Comparison of ENCODE assay signal across 16 cellular contexts in genomic region chr9:89915187-89915586, GRCh38.
A peak's percentile ranks its signal among the peaks of the same experiment; 100 is the strongest.
DNase-seq lines count a peak whose midpoint lies in the region; ATAC-seq and TF ChIP-seq lines count a peak whose summit lies in the region.
"Had no signal": no experiment of that assay in that cellular context is flagged by ENCODE, and none has a peak within 500 bp of the region (broad histone marks: within the 10 kb centered on the region; RNA-seq: fewer than 3 reads in every experiment).

No MANE protein-coding gene starts in this region.

- no peak overlapping the region for H3K27ac Mint-ChIP-seq in activated CD8-positive, alpha-beta memory T cell treated with anti-CD3 and anti-CD28 coated beads, Interleukin-2, amount 10 ng/mL, durations not matched to agents 7 days and 5 days
- H3K27ac Mint-ChIP-seq in central memory CD8-positive, alpha-beta T cell (ENCODE audit: low read depth): peak overlapping the region; percentile 23
- H3K27ac Mint-ChIP-seq in stimulated activated memory B cell treated with anti-CD40 and anti-IgM and Interleukin-4, amounts not matched to agents 10 μg/mL and 1 μg/mL and 100 μg/mL, for 72 hours: no peak overlapping the region
- H3K27ac Mint-ChIP-seq: CD4-positive, CD25-positive, alpha-beta regulatory T cell; HFFc6 had no signal

- DNase-seq in activated CD8-positive, alpha-beta memory T cell treated with anti-CD3 and anti-CD28 coated beads, Interleukin-2, amount 50 U/mL, for 48 hours: peak; percentile 41
- DNase-seq in activated CD8-positive, alpha-beta memory T cell treated with anti-CD3 and anti-CD28 coated beads, Interleukin-2, amount 10 ng/mL, durations not matched to agents 7 days and 5 days: no peak
- peak; percentile 7 for DNase-seq in GM12865 (ENCODE audit: low read depth)
- DNase-seq in central memory CD8-positive, alpha-beta T cell (ENCODE audit: low spot score in 2 of 2): no peak
- no peak for DNase-seq in occipital lobe (lab: John Stamatoyannopoulos, UW)
- DNase-seq in mammary epithelial cell: no peak
- no peak for DNase-seq in NCI-H2107 (lab: John Stamatoyannopoulos, UW)
- DNase-seq: ACHN; CD4-positive, CD25-positive, alpha-beta regulatory T cell; DMS53; GF-D8; HCEC 1CT; HFFc6 had no signal

- no peaks in the 10 kb centered on the region for H3K36me3 Mint-ChIP-seq in activated CD8-positive, alpha-beta memory T cell treated with anti-CD3 and anti-CD28 coated beads, Interleukin-2, amount 10 ng/mL, durations not matched to agents 7 days and 5 days
- no peaks in the 10 kb centered on the region for H3K36me3 Mint-ChIP-seq in central memory CD8-positive, alpha-beta T cell (ENCODE audit: insufficient read depth)
- H3K36me3 Mint-ChIP-seq in stimulated activated memory B cell treated with anti-CD40 and anti-IgM and Interleukin-4, amounts not matched to agents 10 μg/mL and 1 μg/mL and 100 μg/mL, for 72 hours: no peaks in the 10 kb centered on the region
- H3K36me3 Mint-ChIP-seq: CD4-positive, CD25-positive, alpha-beta regulatory T cell had no signal

- no peaks in the 10 kb centered on the region for H3K79me2 ChIP-seq in mammary epithelial cell (ENCODE audit: insufficient read depth, low read length)

- WGBS in mammary epithelial cell (ENCODE audit: low coverage, missing lambda C conversion rate): 69% methylated on average over 2 of the region's 3 CpGs

- BruUV-seq in mammary epithelial cell (replicated peaks; lab: Mats Ljungman, UMichigan): no TSS peak

- H3K4me1 Mint-ChIP-seq in activated CD8-positive, alpha-beta memory T cell treated with anti-CD3 and anti-CD28 coated beads, Interleukin-2, amount 10 ng/mL, durations not matched to agents 7 days and 5 days: peaks cover 5% of the 10 kb centered on the region
- no peaks in the 10 kb centered on the region for H3K4me1 Mint-ChIP-seq in central memory CD8-positive, alpha-beta T cell
- H3K4me1 Mint-ChIP-seq in stimulated activated memory B cell treated with anti-CD40 and anti-IgM and Interleukin-4, amounts not matched to agents 10 μg/mL and 1 μg/mL and 100 μg/mL, for 72 hours: peaks cover 7% of the 10 kb centered on the region

- H3K9me3 ChIP-seq in mammary epithelial cell (replicated peaks; ENCODE audit: insufficient read depth, low read length): no peaks in the 10 kb centered on the region
- H3K9me3 ChIP-seq: BLaER1 treated with 17β-estradiol and CSF1 and Interleukin-3, amounts not matched to agents 10 nM and 100 nM had no signal

- CTCF ChIA-PET in activated CD8-positive, alpha-beta memory T cell treated with anti-CD3 and anti-CD28 coated beads, Interleukin-2, amount 10 ng/mL, durations not matched to agents 7 days and 5 days (lab: Charles Lee): interaction anchor here (1.3 to 6.8 kb wide), 4 partner anchors 10 to 321 kb away, joined by 3 to 50 read pairs (median 10); partner anchors contain the start of gene GADD45G
- CTCF ChIA-PET in mammary epithelial cell (lab: Charles Lee; ENCODE audit: low non-redundant PET): no interaction called here

- H3K27me3 Mint-ChIP-seq in activated CD8-positive, alpha-beta memory T cell treated with anti-CD3 and anti-CD28 coated beads, Interleukin-2, amount 10 ng/mL, durations not matched to agents 7 days and 5 days: peaks cover 51% of the 10 kb centered on the region
- H3K27me3 Mint-ChIP-seq in central memory CD8-positive, alpha-beta T cell: peaks cover 26% of the 10 kb centered on the region
- peaks cover 35% of the 10 kb centered on the region for H3K27me3 Mint-ChIP-seq in stimulated activated memory B cell treated with anti-CD40 and anti-IgM and Interleukin-4, amounts not matched to agents 10 μg/mL and 1 μg/mL and 100 μg/mL, for 72 hours

- no peaks in the 10 kb centered on the region for H4K20me1 ChIP-seq in mammary epithelial cell (ENCODE audit: insufficient read depth, low read length)
- H4K20me1 ChIP-seq: BLaER1 treated with 17β-estradiol and CSF1 and Interleukin-3, amounts not matched to agents 10 nM and 100 nM had no signal

- H3K36me3 ChIP-seq in mammary epithelial cell (ENCODE audit: insufficient read depth, low read length): no peaks in the 10 kb centered on the region
- H3K36me3 ChIP-seq: BLaER1 treated with 17β-estradiol and CSF1 and Interleukin-3, amounts not matched to agents 10 nM and 100 nM had no signal

- no peak for TF ChIP-seq CTCF in GM12865 (IDR thresholded peaks at IDR 0.05; ENCODE audit: insufficient read depth, low read depth, low read length, missing control alignments)
- TF ChIP-seq CTCF in mammary epithelial cell (conservative IDR thresholded peaks at IDR 0.05 in 1 of 2, IDR thresholded peaks at IDR 0.05 in 1 of 2; ENCODE audit: extremely low read depth in 1 of 2, insufficient read depth in 1 of 2, low read depth in 1 of 2, low read length in 2 of 2): no peak

- no peaks in the 10 kb centered on the region for H3K9me3 Mint-ChIP-seq in activated CD8-positive, alpha-beta memory T cell treated with anti-CD3 and anti-CD28 coated beads, Interleukin-2, amount 10 ng/mL, durations not matched to agents 7 days and 5 days (ENCODE audit: low read depth)
- no peaks in the 10 kb centered on the region for H3K9me3 Mint-ChIP-seq in central memory CD8-positive, alpha-beta T cell
- H3K9me3 Mint-ChIP-seq in stimulated activated memory B cell treated with anti-CD40 and anti-IgM and Interleukin-4, amounts not matched to agents 10 μg/mL and 1 μg/mL and 100 μg/mL, for 72 hours: no peaks in the 10 kb centered on the region

- H3K4me1 ChIP-seq in mammary epithelial cell (ENCODE audit: insufficient read depth, low read length): no peaks in the 10 kb centered on the region

- H3K4me3 ChIP-seq in GM12865 (ENCODE audit: low read depth, low read length) (no peak overlapping the region), mammary epithelial cell (replicated peaks in 1 of 3; ENCODE audit: insufficient read depth in 1 of 3, low read depth in 2 of 3, low read length in 3 of 3) (no peak overlapping the region)
- H3K4me3 ChIP-seq: BLaER1 treated with 17β-estradiol and CSF1 and Interleukin-3, amounts not matched to agents 10 nM and 100 nM had no signal

- intact Hi-C loops in mammary epithelial cell (cut with micrococcal nuclease): no loop called here

- no peak overlapping the region for H2AFZ ChIP-seq in mammary epithelial cell (ENCODE audit: low read depth, low read length)

- no peak overlapping the region for H3K9ac ChIP-seq in mammary epithelial cell (ENCODE audit: insufficient read depth, low read length)
- H3K9ac ChIP-seq: BLaER1 treated with 17β-estradiol and CSF1 and Interleukin-3, amounts not matched to agents 10 nM and 100 nM had no signal

- H3K4me3 Mint-ChIP-seq in activated CD8-positive, alpha-beta memory T cell treated with anti-CD3 and anti-CD28 coated beads, Interleukin-2, amount 10 ng/mL, durations not matched to agents 7 days and 5 days: no peak overlapping the region
- no peak overlapping the region for H3K4me3 Mint-ChIP-seq in central memory CD8-positive, alpha-beta T cell
- no peak overlapping the region for H3K4me3 Mint-ChIP-seq in stimulated activated memory B cell treated with anti-CD40 and anti-IgM and Interleukin-4, amounts not matched to agents 10 μg/mL and 1 μg/mL and 100 μg/mL, for 72 hours
- H3K4me3 Mint-ChIP-seq: CD4-positive, CD25-positive, alpha-beta regulatory T cell; HFFc6 had no signal

- H3K27ac ChIP-seq in mammary epithelial cell (ENCODE audit: insufficient read depth, low read depth, low read length): no peak overlapping the region
- H3K27ac ChIP-seq: BLaER1 treated with 17β-estradiol and CSF1 and Interleukin-3, amounts not matched to agents 10 nM and 100 nM; HL-60 had no signal

- no peak for ATAC-seq in activated CD8-positive, alpha-beta memory T cell treated with anti-CD3 and anti-CD28 coated beads, Interleukin-2, amount 10 ng/mL, durations not matched to agents 7 days and 5 days
- no peak for ATAC-seq in central memory CD8-positive, alpha-beta T cell (replicated peaks; ENCODE audit: extremely low read depth, poor library complexity, severe bottlenecking)
- ATAC-seq in stimulated activated memory B cell treated with anti-CD40 and anti-IgM and Interleukin-4, amounts not matched to agents 10 μg/mL and 1 μg/mL and 100 μg/mL, for 72 hours: peak; percentile 37

- H3K4me2 ChIP-seq in mammary epithelial cell (ENCODE audit: insufficient read depth, low read depth, low read length): no peak overlapping the region
- H3K4me2 ChIP-seq: BLaER1 treated with 17β-estradiol and CSF1 and Interleukin-3, amounts not matched to agents 10 nM and 100 nM had no signal

- dilution Hi-C loops in mammary epithelial cell (cut with HindIII; ENCODE audit: low sequenced_read_pairs): no loop called here

- no peaks in the 10 kb centered on the region for H3K27me3 ChIP-seq in mammary epithelial cell (ENCODE audit: insufficient read depth, low read length)
- H3K27me3 ChIP-seq: BLaER1 treated with 17β-estradiol and CSF1 and Interleukin-3, amounts not matched to agents 10 nM and 100 nM had no signal

- in situ Hi-C loops in mammary epithelial cell (cut with MboI; ENCODE audit: low sequenced_read_pairs in 2 of 2): no loop called here

Comparison
In these comparisons a context has a peak if more than half of its experiments do, and no peak if none do; other contexts are left out.
1. DNase-seq: peak in activated CD8-positive, alpha-beta memory T cell treated with anti-CD3 and anti-CD28 coated beads, Interleukin-2, amount 50 U/mL, for 48 hours (single experiment) and GM12865 (single experiment); none in activated CD8-positive, alpha-beta memory T cell treated with anti-CD3 and anti-CD28 coated beads, Interleukin-2, amount 10 ng/mL, durations not matched to agents 7 days and 5 days (single experiment), central memory CD8-positive, alpha-beta T cell (0 of 2), occipital lobe (single experiment), mammary epithelial cell (single experiment) and NCI-H2107 (single experiment).